Comparison of ENCODE assay signal across 17 cellular contexts in the genomic region with DNA sequence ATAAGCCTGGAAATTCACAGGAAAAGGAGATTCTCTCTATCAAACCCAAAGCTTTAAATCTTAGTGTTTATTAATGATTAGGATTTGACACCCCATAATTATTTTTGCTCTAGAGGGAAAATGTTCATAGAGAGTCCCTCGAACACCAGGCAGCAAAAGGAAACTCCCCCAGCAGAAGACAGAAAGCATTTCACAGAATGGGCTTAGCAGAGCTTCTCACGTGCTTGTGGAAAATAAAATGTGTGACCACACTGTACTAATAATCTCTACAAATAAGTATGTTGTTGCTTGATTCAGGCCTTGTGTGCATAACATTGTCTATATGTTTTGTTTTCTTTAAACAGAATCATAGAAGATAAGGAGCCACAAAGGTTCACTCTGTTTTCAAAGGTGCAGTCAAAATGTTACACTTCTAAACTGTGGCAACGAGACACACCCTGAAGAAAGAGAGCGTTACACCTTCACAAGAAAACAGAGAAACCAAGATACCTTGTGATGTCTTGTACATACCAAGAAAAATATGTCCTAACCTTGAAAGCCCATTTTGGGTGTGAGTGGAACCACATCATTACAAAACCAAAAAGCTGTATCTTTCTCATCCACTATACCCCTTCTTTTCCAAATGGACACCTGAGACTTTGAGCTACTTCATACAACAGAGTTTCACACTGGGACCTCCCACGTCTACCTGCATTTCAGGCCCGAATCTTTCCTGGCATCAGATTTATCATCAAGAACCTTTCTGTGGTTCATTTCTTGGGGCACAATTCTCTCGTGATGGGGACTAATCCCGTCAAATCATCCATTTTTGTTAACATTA.
A peak's percentile ranks its signal among the peaks of the same experiment; 100 is the strongest.
DNase-seq lines count a peak whose midpoint lies in the region; ATAC-seq, FAIRE-seq and TF ChIP-seq lines count a peak whose summit lies in the region.
"Had no signal": no experiment of that assay in that cellular context is flagged by ENCODE, and none has a peak within 500 bp of the region (broad histone marks: within the 10 kb centered on the region; RNA-seq: fewer than 3 reads in every experiment).

No MANE protein-coding gene starts in this region.

- no peaks in the 10 kb centered on the region for H3K9me3 ChIP-seq in CD4-positive, alpha-beta T cell (ENCODE audit: control insufficient read depth, low read length)
- H3K9me3 ChIP-seq: right atrium auricular region had no signal

- H3K9me3 Mint-ChIP-seq in CD4-positive, alpha-beta T cell, result peaks cover 2% of the 10 kb centered on the region
- peaks cover 3% of the 10 kb centered on the region for H3K9me3 Mint-ChIP-seq in activated T-helper 1 cell treated with anti-CD3 and anti-CD28 coated beads, Interleukin-12 subunit alpha, Interleukin-12 subunit beta, Interleukin-2, Interleukin-4 antibody, amounts not matched to agents 30 ng/mL and 10 ng/mL and 1 ng/mL, durations not matched to agents 14 hours and 24 hours and 36 hours
- peaks cover 0 to 3% (median 0%) of the 10 kb centered on the region in 7 donors for H3K9me3 Mint-ChIP-seq in naive B cell

- peak; percentile 37 for ATAC-seq in CD4-positive, alpha-beta T cell (ENCODE audit: poor library complexity)
- ATAC-seq in naive B cell (ENCODE audit: low read depth in 2 of 2) (no peak), HG02763 (IDR thresholded peaks at IDR 0.05; ENCODE audit: unreplicated experiment) (no peak)

- peaks cover 98% of the 10 kb centered on the region for H3K4me1 Mint-ChIP-seq in CD4-positive, alpha-beta T cell (ENCODE audit: low read depth)
- peaks cover 85% of the 10 kb centered on the region for H3K4me1 Mint-ChIP-seq in activated T-helper 1 cell treated with anti-CD3 and anti-CD28 coated beads, Interleukin-12 subunit alpha, Interleukin-12 subunit beta, Interleukin-2, Interleukin-4 antibody, amounts not matched to agents 30 ng/mL and 10 ng/mL and 1 ng/mL, durations not matched to agents 14 hours and 24 hours and 36 hours (ENCODE audit: low read depth)
- peaks cover 47 to 60% (median 55%) of the 10 kb centered on the region in 3 donors for H3K4me1 Mint-ChIP-seq in naive B cell

- no peak for TF ChIP-seq POLR2A in GM12892 (IDR thresholded peaks at IDR 0.05; ENCODE audit: low read depth, low read length)

- peak overlapping the region; percentile 70 for H3K4me3 Mint-ChIP-seq in CD4-positive, alpha-beta T cell
- H3K4me3 Mint-ChIP-seq in activated T-helper 1 cell treated with anti-CD3 and anti-CD28 coated beads, Interleukin-12 subunit alpha, Interleukin-12 subunit beta, Interleukin-2, Interleukin-4 antibody, amounts not matched to agents 30 ng/mL and 10 ng/mL and 1 ng/mL, durations not matched to agents 14 hours and 24 hours and 36 hours, result peak overlapping the region; percentile 45
- H3K4me3 Mint-ChIP-seq in naive B cell, result peak overlapping the region in 4 of 8 donors; percentile 5 to 51 (median 34)

- POLR2A ChIA-PET in CD4-positive, alpha-beta T cell (lab: Charles Lee), result interaction anchor here (0.6 to 2.1 kb wide), 30 partner anchors 9 to 319 kb away, joined by 3 to 30 read pairs (median 5); no protein-coding TSS in a partner anchor

- no peaks in the 10 kb centered on the region for H3K27me3 ChIP-seq in CD4-positive, alpha-beta T cell (ENCODE audit: control insufficient read depth, insufficient read depth, low read length)
- H3K27me3 ChIP-seq: hepatocyte, right atrium auricular region had no signal

- FAIRE-seq in GM12892 (lab: Jason Lieb, UNC), result peak; percentile 73
- FAIRE-seq: endometrium, HTR-8/SVneo had no signal

- CTCF ChIA-PET in CD4-positive, alpha-beta T cell (lab: Charles Lee), result interaction anchor here (0.5 to 2.6 kb wide), 3 partner anchors 14 to 215 kb away, joined by 3 to 11 read pairs (median 4); no protein-coding TSS in a partner anchor

- H3K27ac Mint-ChIP-seq in CD4-positive, alpha-beta T cell, result peak overlapping the region; percentile 100
- H3K27ac Mint-ChIP-seq in activated T-helper 1 cell treated with anti-CD3 and anti-CD28 coated beads, Interleukin-12 subunit alpha, Interleukin-12 subunit beta, Interleukin-2, Interleukin-4 antibody, amounts not matched to agents 30 ng/mL and 10 ng/mL and 1 ng/mL, durations not matched to agents 14 hours and 24 hours and 36 hours, result peak overlapping the region; percentile 97
- H3K27ac Mint-ChIP-seq in naive B cell, result peak overlapping the region in 5 of 6 donors; percentile 4 to 92 (median 80)

- H3K27ac ChIP-seq in CD4-positive, alpha-beta T cell (ENCODE audit: low read depth, low read length), result peak overlapping the region; percentile 94
- H3K27ac ChIP-seq: hepatocyte, right atrium auricular region, RWPE1, VCaP had no signal

- no peak for DNase-seq in CD4-positive, alpha-beta T cell
- no peak for DNase-seq in GM12892 (ENCODE audit: insufficient read length)
- DNase-seq in activated T-helper 1 cell treated with anti-CD3 and anti-CD28 coated beads, Interleukin-12 subunit alpha, Interleukin-12 subunit beta, Interleukin-2, Interleukin-4 antibody, amounts not matched to agents 30 ng/mL and 10 ng/mL and 1 ng/mL, durations not matched to agents 14 hours and 24 hours and 36 hours (ENCODE audit: low spot score), result no peak
- DNase-seq in naive B cell, result no peak
- no peak for DNase-seq in NCI-H1436 (lab: John Stamatoyannopoulos, UW)
- no peak for DNase-seq in H4 (ENCODE audit: low spot score)
- DNase-seq: activated CD8-positive, alpha-beta memory T cell treated with anti-CD3 and anti-CD28 coated beads, Interleukin-2, amount 50 U/mL, for 4 hours; anterior cingulate cortex; NCI-H1694 treated with DMSO at 0.1 percent for 48 hours; SW 1271 had no signal

- H3K36me3 Mint-ChIP-seq in CD4-positive, alpha-beta T cell (ENCODE audit: low read depth), result peaks cover 7% of the 10 kb centered on the region
- H3K36me3 Mint-ChIP-seq in activated T-helper 1 cell treated with anti-CD3 and anti-CD28 coated beads, Interleukin-12 subunit alpha, Interleukin-12 subunit beta, Interleukin-2, Interleukin-4 antibody, amounts not matched to agents 30 ng/mL and 10 ng/mL and 1 ng/mL, durations not matched to agents 14 hours and 24 hours and 36 hours (ENCODE audit: low read depth), result peaks cover 14% of the 10 kb centered on the region
- peaks cover 0 to 4% of the 10 kb centered on the region in 2 donors for H3K36me3 Mint-ChIP-seq in naive B cell

- H3K27me3 Mint-ChIP-seq in CD4-positive, alpha-beta T cell, result no peaks in the 10 kb centered on the region
- no peaks in the 10 kb centered on the region for H3K27me3 Mint-ChIP-seq in activated T-helper 1 cell treated with anti-CD3 and anti-CD28 coated beads, Interleukin-12 subunit alpha, Interleukin-12 subunit beta, Interleukin-2, Interleukin-4 antibody, amounts not matched to agents 30 ng/mL and 10 ng/mL and 1 ng/mL, durations not matched to agents 14 hours and 24 hours and 36 hours (ENCODE audit: insufficient read depth)
- H3K27me3 Mint-ChIP-seq in naive B cell, result no peaks in the 10 kb centered on the region

- intact Hi-C loops in CD4-positive, alpha-beta T cell (cut with DNase I, micrococcal nuclease), result loop anchor here (1.0 to 10.0 kb wide), 2 partner anchors 19 to 1700 kb away; partner anchors contain the start of gene PRDM10 (in 1 of the 2)
- intact Hi-C loops in activated T-helper 1 cell treated with anti-CD3 and anti-CD28 coated beads, Interleukin-12 subunit alpha, Interleukin-12 subunit beta, Interleukin-2, Interleukin-4 antibody, amounts not matched to agents 30 ng/mL and 10 ng/mL and 1 ng/mL, durations not matched to agents 14 hours and 24 hours and 36 hours (cut with micrococcal nuclease), result no loop called here

- no peak for TF ChIP-seq CTCF in CD4-positive, alpha-beta T cell (IDR thresholded peaks at IDR 0.05)
